Comparison of ENCODE assay signal across 8 cellular contexts in genomic region chr19:54137114-54137912, GRCh38. TPM values are rescaled to one million over a fixed set of nuclear protein-coding genes. Genes with fewer than 3 reads are reported as not detected.
DNase-seq lines count a peak whose midpoint lies in the region; ATAC-seq and TF ChIP-seq lines count a peak whose summit lies in the region.

Gene CNOT3, plus strand, starts transcription at chr19:54137762. Its CDS starts 5,217 bp downstream, at chr19:54142979.

- H3K9me3 ChIP-seq in suprapubic skin, result no peaks in the 10 kb centered on the region

- H3K4me1 ChIP-seq in suprapubic skin, result peaks cover 51% of the 10 kb centered on the region

- peaks cover 11% of the 10 kb centered on the region in 2 donors for H3K36me3 Mint-ChIP-seq in activated naive CD4-positive, alpha-beta T cell treated with anti-CD3 and anti-CD28 coated beads, Interleukin-2, amount 50 U/mL, for 72 hours

- H3K4me3 ChIP-seq in GM08714 (ENCODE audit: low read length), result peak within 1 kb of the TSS; percentile 79
- H3K4me3 ChIP-seq in suprapubic skin, result peak within 1 kb of the TSS; percentile 100

- H3K9me3 Mint-ChIP-seq in activated naive CD4-positive, alpha-beta T cell treated with anti-CD3 and anti-CD28 coated beads, Interleukin-2, amount 50 U/mL, for 72 hours, result peaks cover 0 to 4% of the 10 kb centered on the region in 2 donors

- peak; percentile 99 for DNase-seq in NCI-H1092 treated with DMSO at 0.1 percent for 48 hours (lab: John Stamatoyannopoulos, UW)
- DNase-seq in SKM-1 (lab: John Stamatoyannopoulos, UW; ENCODE audit: unreplicated experiment), result peak; percentile 95
- DNase-seq in activated naive CD4-positive, alpha-beta T cell treated with anti-CD3 and anti-CD28 coated beads, Interleukin-2, amount 50 U/mL, for 72 hours (ENCODE audit: low spot score in 2 of 2), result peak; percentile 97 to 100
- DNase-seq in globus pallidus (ENCODE audit: low spot score), result peak; percentile 100
- peak; percentile 90 to 100 (median 100) for DNase-seq in nucleus accumbens (lab: John Stamatoyannopoulos, UW)
- DNase-seq in suprapubic skin (ENCODE audit: low spot score in 2 of 2), result peak; percentile 100

- peak within 1 kb of the TSS; percentile 98 for H3K27ac ChIP-seq in suprapubic skin

- no peak for TF ChIP-seq CTCF in suprapubic skin (IDR thresholded peaks at IDR 0.05)

- no peak for TF ChIP-seq EP300 in suprapubic skin (IDR thresholded peaks at IDR 0.05)

- peak in 1 of 2 donors; percentile 71 for TF ChIP-seq POLR2A in suprapubic skin (IDR thresholded peaks at IDR 0.05)

- H3K27ac Mint-ChIP-seq in activated naive CD4-positive, alpha-beta T cell treated with anti-CD3 and anti-CD28 coated beads, Interleukin-2, amount 50 U/mL, for 72 hours, result peak within 1 kb of the TSS; percentile 89 to 99

- peaks cover 13% of the 10 kb centered on the region for H3K36me3 ChIP-seq in suprapubic skin

- WGBS in suprapubic skin, result under 1% methylated on average over 36 of the region's 63 CpGs

- peak; percentile 78 for ATAC-seq in HG02610 (IDR thresholded peaks at IDR 0.05; ENCODE audit: unreplicated experiment)
- peak; percentile 87 to 88 for ATAC-seq in activated naive CD4-positive, alpha-beta T cell treated with anti-CD3 and anti-CD28 coated beads, Interleukin-2, amount 50 U/mL, for 72 hours

- H3K27me3 ChIP-seq in suprapubic skin, result no peaks in the 10 kb centered on the region

RNA-seq across cellular contexts. Expression of gene CNOT3, which starts in this region (rescaled TPM):
- 10 to 100 TPM; 57.3 to 59.9 TPM for total RNA-seq in activated naive CD4-positive, alpha-beta T cell treated with anti-CD3 and anti-CD28 coated beads, Interleukin-2, amount 50 U/mL, for 72 hours
- 10 to 100 TPM; 27.3 to 40.7 (median 35.2) TPM for total RNA-seq in suprapubic skin

Comparison
In these comparisons a context has a peak if more than half of its experiments do, and no peak if none do; other contexts are left out.
1. Peak in every context shown above with its lines: DNase-seq, ATAC-seq, H3K4me3 ChIP-seq and H3K27ac ChIP-seq.